12 cellular contexts compared by ENCODE assay signal in genomic region chrX:57822398-57822797, GRCh38.
A peak's percentile ranks its signal among the peaks of the same experiment; 100 is the strongest.
DNase-seq lines count a peak whose midpoint lies in the region; ATAC-seq and TF ChIP-seq lines count a peak whose summit lies in the region.
"Had no signal": no experiment of that assay in that cellular context is flagged by ENCODE, and none has a peak within 500 bp of the region (broad histone marks: within the 10 kb centered on the region; RNA-seq: fewer than 3 reads in every experiment).

No MANE protein-coding gene starts in this region.

- dilution Hi-C loops in mammary epithelial cell (cut with HindIII; ENCODE audit: low sequenced_read_pairs), result no loop called here

- H3K9ac ChIP-seq in mammary epithelial cell (ENCODE audit: insufficient read depth, low read length), result no peak overlapping the region

- peak in 2 of 4 donors; percentile 27 to 35 for ATAC-seq in right lobe of liver
- ATAC-seq in body of pancreas, result no peak

- H3K79me2 ChIP-seq in mammary epithelial cell (ENCODE audit: insufficient read depth, low read length), result no peaks in the 10 kb centered on the region
- no peaks in the 10 kb centered on the region for H3K79me2 ChIP-seq in PC-9 (ENCODE audit: low read depth)

- POLR2A ChIA-PET in PC-9 (lab: Charles Lee; ENCODE audit: unreplicated experiment), result no interaction called here

- WGBS in mammary epithelial cell (ENCODE audit: low coverage, missing lambda C conversion rate), result 50% methylated on average over 6 of the region's 8 CpGs
- WGBS in right lobe of liver (ENCODE audit: insufficient coverage, low coverage, low lambda C conversion rate, missing lambda C conversion rate), result 32% methylated on average over 8 of the region's 8 CpGs
- 55 to 69% (median 62%) methylated on average over 8 of the region's 8 CpGs for WGBS in stomach, 5 donors
- 22 to 40% methylated on average over 8 of the region's 8 CpGs for WGBS in body of pancreas, 2 donors

- H3K27me3 ChIP-seq in breast epithelium (peaks cover 0 to 7% of the 10 kb centered on the region in 2 donors), mammary epithelial cell (ENCODE audit: insufficient read depth, low read length) (peaks cover 2% of the 10 kb centered on the region), PC-9 (ENCODE audit: insufficient read depth, low read depth) (no peaks in the 10 kb centered on the region), right lobe of liver (peaks cover 0 to 3% of the 10 kb centered on the region in 2 donors), stomach (no peaks in the 10 kb centered on the region), body of pancreas (no peaks in the 10 kb centered on the region)
- H3K27me3 ChIP-seq: gastroesophageal sphincter had no signal

- H3K9me3 ChIP-seq in breast epithelium, result no peaks in the 10 kb centered on the region
- no peaks in the 10 kb centered on the region for H3K9me3 ChIP-seq in mammary epithelial cell (replicated peaks; ENCODE audit: insufficient read depth, low read length)
- H3K9me3 ChIP-seq in PC-9 (ENCODE audit: insufficient read depth, low read depth), result no peaks in the 10 kb centered on the region
- H3K9me3 ChIP-seq in right lobe of liver, result no peaks in the 10 kb centered on the region
- no peaks in the 10 kb centered on the region for H3K9me3 ChIP-seq in stomach
- H3K9me3 ChIP-seq in body of pancreas, result no peaks in the 10 kb centered on the region
- H3K9me3 ChIP-seq: gastroesophageal sphincter had no signal

- H3F3A ChIP-seq in PC-9 (ENCODE audit: insufficient read depth, low read depth), result no peaks in the 10 kb centered on the region

- no TSS peak for BruUV-seq in mammary epithelial cell (replicated peaks; lab: Mats Ljungman, UMichigan)
- no TSS peak for BruUV-seq in PC-9 (replicated peaks; lab: Mats Ljungman, UMichigan)

- H3K36me3 ChIP-seq in breast epithelium (no peaks in the 10 kb centered on the region), mammary epithelial cell (ENCODE audit: insufficient read depth, low read length) (no peaks in the 10 kb centered on the region), PC-9 (ENCODE audit: low read depth) (no peaks in the 10 kb centered on the region), right lobe of liver (no peaks in the 10 kb centered on the region), stomach (no peaks in the 10 kb centered on the region), body of pancreas (replicated peaks in 1 of 2; ENCODE audit: insufficient read depth in 1 of 2, low read depth in 2 of 2) (no peaks in the 10 kb centered on the region)
- H3K36me3 ChIP-seq: gastroesophageal sphincter had no signal

- H3K27ac ChIP-seq in breast epithelium (no peak overlapping the region), mammary epithelial cell (ENCODE audit: insufficient read depth, low read depth, low read length) (no peak overlapping the region), PC-9 (no peak overlapping the region), right lobe of liver (no peak overlapping the region), stomach (no peak overlapping the region), body of pancreas (no peak overlapping the region)
- H3K27ac ChIP-seq: gastroesophageal sphincter, skin epidermis had no signal

- H2AFZ ChIP-seq in mammary epithelial cell (ENCODE audit: low read depth, low read length) (no peak overlapping the region), PC-9 (no peak overlapping the region)

- H4K20me1 ChIP-seq in mammary epithelial cell (ENCODE audit: insufficient read depth, low read length) (no peaks in the 10 kb centered on the region), PC-9 (ENCODE audit: insufficient read depth) (no peaks in the 10 kb centered on the region)

- H3K4me3 ChIP-seq in breast epithelium (peak overlapping the region in 2 of 3 donors; percentile 15 to 36), mammary epithelial cell (replicated peaks in 1 of 3; ENCODE audit: insufficient read depth in 1 of 3, low read depth in 2 of 3, low read length in 3 of 3) (no peak overlapping the region), PC-9 (peak overlapping the region; percentile 13; the same call in 1 of the 2 replicates), right lobe of liver (peak overlapping the region in 2 of 3 donors; percentile 2), stomach (peak overlapping the region in 3 of 4 donors; percentile 7 to 10 (median 9)), body of pancreas (no peak overlapping the region)
- H3K4me3 ChIP-seq: skin epidermis had no signal

- CTCF ChIA-PET in mammary epithelial cell (lab: Charles Lee; ENCODE audit: low non-redundant PET), result interaction anchor here (0.7 kb wide), 1 partner anchor 203 kb away, joined by 3 read pairs; no protein-coding TSS in a partner anchor
- CTCF ChIA-PET in PC-9 (lab: Charles Lee), result no interaction called here

- TF ChIP-seq POLR2A in breast epithelium (IDR thresholded peaks at IDR 0.05) (no peak), right lobe of liver (IDR thresholded peaks at IDR 0.05) (no peak), stomach (IDR thresholded peaks at IDR 0.05) (no peak), body of pancreas (IDR thresholded peaks at IDR 0.05) (no peak)

- DNase-seq in breast epithelium (ENCODE audit: low spot score in 2 of 2), result no peak
- DNase-seq in mammary epithelial cell, result no peak
- DNase-seq in PC-9, result no peak
- no peak for DNase-seq in right lobe of liver
- no peak for DNase-seq in stomach
- no peak for DNase-seq in head of caudate nucleus
- DNase-seq in NOMO-1 (lab: John Stamatoyannopoulos, UW; ENCODE audit: unreplicated experiment in 2 of 2), result no peak
- DNase-seq in body of pancreas, result no peak
- DNase-seq: amniotic stem cell, H9 had no signal

- H3K9me2 ChIP-seq in PC-9 (ENCODE audit: insufficient read depth), result no peaks in the 10 kb centered on the region

- TF ChIP-seq CTCF in breast epithelium (IDR thresholded peaks at IDR 0.05) (no peak), mammary epithelial cell (conservative IDR thresholded peaks at IDR 0.05 in 1 of 2, IDR thresholded peaks at IDR 0.05 in 1 of 2; ENCODE audit: extremely low read depth in 1 of 2, insufficient read depth in 1 of 2, low read depth in 1 of 2, low read length in 2 of 2) (no peak), PC-9 (conservative IDR thresholded peaks at IDR 0.05) (no peak), right lobe of liver (IDR thresholded peaks at IDR 0.05) (no peak), stomach (IDR thresholded peaks at IDR 0.05) (no peak), body of pancreas (IDR thresholded peaks at IDR 0.05) (no peak)

- TF ChIP-seq EP300 in stomach (IDR thresholded peaks at IDR 0.05), result no peak

- no peak overlapping the region for H3K4me2 ChIP-seq in mammary epithelial cell (ENCODE audit: insufficient read depth, low read depth, low read length)
- peak overlapping the region; percentile 36 for H3K4me2 ChIP-seq in PC-9

- H3K4me1 ChIP-seq in breast epithelium (no peaks in the 10 kb centered on the region), mammary epithelial cell (ENCODE audit: insufficient read depth, low read length) (no peaks in the 10 kb centered on the region), PC-9 (replicated peaks; ENCODE audit: insufficient read depth) (no peaks in the 10 kb centered on the region), right lobe of liver (no peaks in the 10 kb centered on the region), stomach (no peaks in the 10 kb centered on the region), body of pancreas (no peaks in the 10 kb centered on the region)
- H3K4me1 ChIP-seq: gastroesophageal sphincter had no signal

- in situ Hi-C loops in mammary epithelial cell (cut with MboI; ENCODE audit: low sequenced_read_pairs in 2 of 2), result loop anchor here in 1 of 2 donors (25.0 kb wide), 2 partner anchors 215 to 235 kb away; partner anchors contain the start of gene ZXDB

- intact Hi-C loops in breast epithelium (cut with DNase I; ENCODE audit: low total_unique reads) (no loop called here), mammary epithelial cell (cut with micrococcal nuclease) (loop anchor here (5.0 kb wide), 1 partner anchor 250 kb away; no protein-coding TSS in a partner anchor), PC-9 (cut with micrococcal nuclease; ENCODE audit: unreplicated experiment) (loop anchor here (5.0 to 10.0 kb wide), 3 partner anchors 105 to 1058 kb away; no protein-coding TSS in a partner anchor), right lobe of liver (cut with DNase I) (loop anchor here in 1 of 2 donors (5.0 kb wide), 1 partner anchor 100 kb away; no protein-coding TSS in a partner anchor), stomach (cut with DNase I; ENCODE audit: low total_unique reads) (loop anchor here (5.0 kb wide), 1 partner anchor 110 kb away; no protein-coding TSS in a partner anchor), head of caudate nucleus (cut with DNase I) (loop anchor here (10.0 kb wide), 1 partner anchor 102 kb away; no protein-coding TSS in a partner anchor), body of pancreas (cut with DNase I) (loop anchor here (5.0 kb wide), 1 partner anchor 100 kb away; no protein-coding TSS in a partner anchor)

Comparison
In these comparisons a context has a peak if more than half of its experiments do, and no peak if none do; other contexts are left out.
1. H3K4me3 ChIP-seq: peak in breast epithelium (2 of 3), PC-9 (single experiment), right lobe of liver (2 of 3) and stomach (3 of 4); none in mammary epithelial cell (0 of 3) and body of pancreas (0 of 2).